1 cellular context compared by ENCODE assay signal in genomic region chr16:1090620-1091587, GRCh38.
A peak's percentile ranks its signal among the peaks of the same experiment; 100 is the strongest.
TF ChIP-seq lines count a peak whose summit lies in the region.

No MANE protein-coding gene starts in this region.

TF ChIP-seq in HepG2, 621 proteins besides CTCF, POLR2A, EP300 and RAD21 (continued from another document):
- TF ChIP-seq ZFP91 (CRISPR knock-in tag; IDR thresholded peaks at IDR 0.05; ENCODE audit: borderline replicate concordance) (0 out of 2 replicates have a peak, but pooled peaks have one; percentile 46), ZNF251 (CRISPR knock-in tag; IDR thresholded peaks at IDR 0.05) (no peak), ZBTB4 (CRISPR knock-in tag; IDR thresholded peaks at IDR 0.05; ENCODE audit: borderline replicate concordance) (no peak), LCORL (IDR thresholded peaks at IDR 0.05) (no peak), LCORL (CRISPR knock-in tag; IDR thresholded peaks at IDR 0.05) (peak; percentile 33; the same call in 1 of the 2 replicates), DDIT3 (CRISPR knock-in tag; IDR thresholded peaks at IDR 0.05) (no peak), FOXA3 (CRISPR knock-in tag; IDR thresholded peaks at IDR 0.05) (peak; percentile 38; the same call in 1 of the 2 replicates), ZNF326 (CRISPR knock-in tag; IDR thresholded peaks at IDR 0.05; ENCODE audit: borderline replicate concordance) (peak; percentile 37; the same call in 1 of the 2 replicates), TFE3 (CRISPR knock-in tag; IDR thresholded peaks at IDR 0.05) (peak; percentile 85), MXD3 (CRISPR knock-in tag; IDR thresholded peaks at IDR 0.05) (peak; percentile 76), SKIL (CRISPR knock-in tag; IDR thresholded peaks at IDR 0.05; ENCODE audit: borderline replicate concordance) (no peak), ZNF20 (CRISPR knock-in tag; IDR thresholded peaks at IDR 0.05) (no peak), ZNF546 (CRISPR knock-in tag; conservative IDR thresholded peaks at IDR 0.05) (peak; percentile 28; the same call in 1 of the 2 replicates), ZNF281 (CRISPR knock-in tag; IDR thresholded peaks at IDR 0.05; ENCODE audit: borderline replicate concordance) (peak; percentile 62), ZNF772 (CRISPR knock-in tag; IDR thresholded peaks at IDR 0.05) (peak; percentile 59; the same call in 1 of the 2 replicates), PHF20 (CRISPR knock-in tag; IDR thresholded peaks at IDR 0.05) (0 out of 2 replicates have a peak, but pooled peaks have one; percentile 23), ZNF615 (CRISPR knock-in tag; IDR thresholded peaks at IDR 0.05; ENCODE audit: borderline replicate concordance) (0 out of 2 replicates have a peak, but pooled peaks have one; percentile 41), MXD1 (CRISPR knock-in tag; IDR thresholded peaks at IDR 0.05) (0 out of 2 replicates have a peak, but pooled peaks have one; percentile 32), DMAP1 (CRISPR knock-in tag; IDR thresholded peaks at IDR 0.05) (peak; percentile 57; the same call in 1 of the 2 replicates), AGO2 (optimal IDR thresholded peaks at IDR 0.05; ENCODE audit: low read depth, low read length) (peak; percentile 6), ZNF350 (CRISPR knock-in tag; IDR thresholded peaks at IDR 0.05; ENCODE audit: borderline replicate concordance, low read depth) (peak; percentile 17; the same call in 1 of the 2 replicates), KDM6A (CRISPR knock-in tag; IDR thresholded peaks at IDR 0.05; ENCODE audit: low read depth) (0 out of 2 replicates have a peak, but pooled peaks have one; percentile 32), PATZ1 (CRISPR knock-in tag; IDR thresholded peaks at IDR 0.05) (peak; percentile 87), ZNF18 (CRISPR knock-in tag; IDR thresholded peaks at IDR 0.05; ENCODE audit: insufficient replicate concordance) (peak; percentile 68), ZNF629 (CRISPR knock-in tag; conservative IDR thresholded peaks at IDR 0.05) (no peak), TAF1 (CRISPR knock-in tag; IDR thresholded peaks at IDR 0.05) (peak; percentile 51; the same call in 1 of the 2 replicates), ZNF354B (CRISPR knock-in tag; IDR thresholded peaks at IDR 0.05) (no peak), KLF11 (CRISPR knock-in tag; IDR thresholded peaks at IDR 0.05) (peak; percentile 68; the same call in 1 of the 2 replicates), SALL1 (CRISPR knock-in tag; IDR thresholded peaks at IDR 0.05) (peak; percentile 24; the same call in 1 of the 2 replicates), ZMAT3 (CRISPR knock-in tag; conservative IDR thresholded peaks at IDR 0.05) (peak; percentile 61; the same call in 1 of the 2 replicates), TBX2 (CRISPR knock-in tag; IDR thresholded peaks at IDR 0.05; ENCODE audit: borderline replicate concordance) (peak; percentile 75), REPIN1 (CRISPR knock-in tag; IDR thresholded peaks at IDR 0.05; ENCODE audit: borderline replicate concordance, low read depth) (0 out of 2 replicates have a peak, but pooled peaks have one; percentile 13), ZKSCAN8 (CRISPR knock-in tag; IDR thresholded peaks at IDR 0.05; ENCODE audit: borderline replicate concordance) (peak; percentile 95), HNRNPL (IDR thresholded peaks at IDR 0.05; ENCODE audit: low read depth, low read length) (0 out of 2 replicates have a peak, but pooled peaks have one; percentile 47), SP1 (IDR thresholded peaks at IDR 0.05) (no peak), SP1 (CRISPR knock-in tag; IDR thresholded peaks at IDR 0.05) (0 out of 2 replicates have a peak, but pooled peaks have one; percentile 12), HNF4G (IDR thresholded peaks at IDR 0.05; ENCODE audit: borderline replicate concordance, low read depth, low read length) (peak; percentile 4; the same call in 1 of the 2 replicates), HNF4G (CRISPR knock-in tag; IDR thresholded peaks at IDR 0.05; ENCODE audit: borderline replicate concordance, low read depth) (no peak), ERF (CRISPR knock-in tag; IDR thresholded peaks at IDR 0.05) (peak; percentile 77; the same call in 1 of the 2 replicates), GPN1 (CRISPR knock-in tag; IDR thresholded peaks at IDR 0.05; ENCODE audit: borderline replicate concordance) (no peak)
TF ChIP-seq in HepG2: peak in this region for 129.
